Comparison of ENCODE assay signal across 7 cellular contexts in the genomic region with DNA sequence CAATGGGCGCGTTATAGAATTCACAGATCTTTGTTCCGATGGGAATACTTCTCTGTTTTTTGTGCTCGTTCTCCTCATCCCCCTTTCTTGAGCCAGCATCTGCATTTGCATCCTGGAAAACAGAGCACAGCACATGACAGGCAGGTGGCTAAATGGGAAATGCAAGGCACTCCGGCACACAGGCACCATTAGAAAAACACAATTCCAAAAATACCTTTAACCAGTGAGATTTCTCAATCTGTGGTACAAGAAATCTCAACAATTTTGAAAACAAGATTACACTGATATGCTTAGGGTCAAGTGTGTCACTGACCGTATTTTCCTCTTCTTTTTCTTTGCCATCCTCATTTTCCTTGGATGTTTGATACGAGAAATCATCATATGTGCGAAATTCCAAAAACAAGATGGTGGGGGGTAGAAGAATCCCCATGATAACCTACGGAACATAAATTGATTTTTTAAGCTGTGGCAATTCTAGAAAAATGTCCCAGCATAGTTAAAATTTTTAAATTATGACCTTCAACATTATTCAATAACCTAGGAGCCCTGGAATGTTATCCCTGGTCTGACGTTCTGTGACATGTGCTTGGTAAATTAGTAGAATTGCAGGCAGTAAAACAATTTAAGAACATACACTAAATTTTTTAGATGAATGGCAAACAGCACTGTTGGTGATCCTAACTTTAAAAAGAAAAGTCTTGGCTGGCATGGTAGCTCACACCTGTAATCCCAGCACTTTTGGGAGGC.
"Had no signal": no experiment of that assay in that cellular context is flagged by ENCODE, and none has a peak within 500 bp of the region (broad histone marks: within the 10 kb centered on the region; RNA-seq: fewer than 3 reads in every experiment).

No MANE protein-coding gene starts in this region.

- ATAC-seq: HCT116, K562 had no signal

- H3K9me3 ChIP-seq: HAP-1 had no signal

- DNase-seq: GOT3, H7, HFFc6, IMR-90 had no signal

- H3K4me1 ChIP-seq: HAP-1 had no signal

- H3K4me3 ChIP-seq: HAP-1, K562 had no signal

- H3K36me3 ChIP-seq: HAP-1 had no signal
